In genomic region chr1:27614625-27615344, GRCh38 we compare ENCODE assay signal across 12 cellular contexts. TPM values are rescaled to one million over a fixed set of nuclear protein-coding genes. Genes with fewer than 3 reads are reported as not detected.
DNase-seq lines count a peak whose midpoint lies in the region; ATAC-seq and TF ChIP-seq lines count a peak whose summit lies in the region.
"Had no signal": no experiment of that assay in that cellular context is flagged by ENCODE, and none has a peak within 500 bp of the region (broad histone marks: within the 10 kb centered on the region; RNA-seq: fewer than 3 reads in every experiment).

No MANE protein-coding gene starts in this region.

- no peak for TF ChIP-seq POLR2A in gastroesophageal sphincter (IDR thresholded peaks at IDR 0.05)

- no peaks in the 10 kb centered on the region for H3K27me3 Mint-ChIP-seq in natural killer cell treated with Interleukin-12 subunit alpha and Interleukin-12 subunit beta and Interleukin-15 and Interleukin-18, amount 100 ng/mL, for 72 hours
- H3K27me3 Mint-ChIP-seq: activated B cell treated with CpG ODN at 0.5 μM for 24 hours had no signal

- DNase-seq in coronary artery (ENCODE audit: low spot score): no peak
- no peak for DNase-seq in natural killer cell treated with Interleukin-12 subunit alpha and Interleukin-12 subunit beta and Interleukin-15 and Interleukin-18, amount 100 ng/mL, for 72 hours (ENCODE audit: low spot score)
- DNase-seq in activated T-cell treated with anti-CD3 and anti-CD28 coated beads, Interleukin-2, amount 50 U/mL, for 1 hour: no peak
- DNase-seq: activated B cell treated with CpG ODN at 0.5 μM for 24 hours; activated T-cell treated with anti-CD3 and anti-CD28 coated beads, Interleukin-2, amount 50 U/mL, for 72 hours; body of pancreas had no signal

- H3K36me3 Mint-ChIP-seq in natural killer cell treated with Interleukin-12 subunit alpha and Interleukin-12 subunit beta and Interleukin-15 and Interleukin-18, amount 100 ng/mL, for 72 hours: peaks cover 5% of the 10 kb centered on the region

- peak overlapping the region; percentile 54; the same call in 1 of the 2 replicates for H3K9ac ChIP-seq in ES-I3 (ENCODE audit: low read depth, low read length)
- H3K9ac ChIP-seq: BLaER1 had no signal

- H3K4me1 ChIP-seq in ES-I3 (ENCODE audit: insufficient read depth, low read length): peaks cover 4% of the 10 kb centered on the region; the same call in 1 of the 2 replicates
- H3K4me1 ChIP-seq in gastroesophageal sphincter: peaks cover 0 to 7% (median 0%) of the 10 kb centered on the region in 3 donors
- H3K4me1 ChIP-seq: body of pancreas had no signal

- H3K9me3 Mint-ChIP-seq in natural killer cell treated with Interleukin-12 subunit alpha and Interleukin-12 subunit beta and Interleukin-15 and Interleukin-18, amount 100 ng/mL, for 72 hours: no peaks in the 10 kb centered on the region
- H3K9me3 Mint-ChIP-seq: activated B cell treated with CpG ODN at 0.5 μM for 24 hours; activated T-cell treated with anti-CD3 and anti-CD28 coated beads, Interleukin-2, amount 50 U/mL, for 72 hours had no signal

- H3K27ac ChIP-seq in coronary artery: no peak overlapping the region
- H3K27ac ChIP-seq in gastroesophageal sphincter: no peak overlapping the region
- H3K27ac ChIP-seq: BLaER1, body of pancreas, epithelial cell of prostate, HL-60 had no signal

- peak overlapping the region; percentile 5 for H3K4me3 ChIP-seq in coronary artery
- H3K4me3 ChIP-seq in gastroesophageal sphincter: no peak overlapping the region
- H3K4me3 ChIP-seq: BLaER1, body of pancreas had no signal

- 54% methylated on average over 7 of the region's 26 CpGs; no CpG with 5 or more reads in 1 of the 2 donors for WGBS in gastroesophageal sphincter (ENCODE audit: low coverage in 1 of 2), 2 donors

- no peak for TF ChIP-seq EP300 in gastroesophageal sphincter (IDR thresholded peaks at IDR 0.05)

- H3K27me3 ChIP-seq in gastroesophageal sphincter: peaks cover 16% of the 10 kb centered on the region
- H3K27me3 ChIP-seq: BLaER1, body of pancreas had no signal

- peak overlapping the region; percentile 83 to 84 for H3K27ac Mint-ChIP-seq in natural killer cell treated with Interleukin-12 subunit alpha and Interleukin-12 subunit beta and Interleukin-15 and Interleukin-18, amount 100 ng/mL, for 72 hours
- H3K27ac Mint-ChIP-seq: activated T-cell treated with anti-CD3 and anti-CD28 coated beads, Interleukin-2, amount 50 U/mL, for 72 hours had no signal

- H3K9me3 ChIP-seq in ES-I3 (ENCODE audit: control insufficient read depth, insufficient read depth, low read length): no peaks in the 10 kb centered on the region
- no peaks in the 10 kb centered on the region for H3K9me3 ChIP-seq in gastroesophageal sphincter
- H3K9me3 ChIP-seq: BLaER1, body of pancreas had no signal

- H3K4me1 Mint-ChIP-seq in natural killer cell treated with Interleukin-12 subunit alpha and Interleukin-12 subunit beta and Interleukin-15 and Interleukin-18, amount 100 ng/mL, for 72 hours (ENCODE audit: low read depth in 2 of 2): peaks cover 65 to 67% of the 10 kb centered on the region in 2 donors

- H3K4me3 Mint-ChIP-seq in natural killer cell treated with Interleukin-12 subunit alpha and Interleukin-12 subunit beta and Interleukin-15 and Interleukin-18, amount 100 ng/mL, for 72 hours: no peak overlapping the region
- H3K4me3 Mint-ChIP-seq: activated B cell treated with CpG ODN at 0.5 μM for 24 hours; activated T-cell treated with anti-CD3 and anti-CD28 coated beads, Interleukin-2, amount 50 U/mL, for 72 hours had no signal

- no peak for TF ChIP-seq CTCF in coronary artery (IDR thresholded peaks at IDR 0.05)
- TF ChIP-seq CTCF in gastroesophageal sphincter (IDR thresholded peaks at IDR 0.05): no peak

- ATAC-seq in natural killer cell treated with Interleukin-12 subunit alpha and Interleukin-12 subunit beta and Interleukin-15 and Interleukin-18, amount 100 ng/mL, for 72 hours: no peak
- ATAC-seq in GM21360 (IDR thresholded peaks at IDR 0.05; ENCODE audit: unreplicated experiment) (no peak), gastroesophageal sphincter (no peak)
- ATAC-seq: activated T-cell treated with anti-CD3 and anti-CD28 coated beads, Interleukin-2, amount 50 U/mL, for 72 hours; body of pancreas had no signal

- no peaks in the 10 kb centered on the region for H3K36me3 ChIP-seq in ES-I3 (ENCODE audit: insufficient read depth, low read length)
- H3K36me3 ChIP-seq in gastroesophageal sphincter: no peaks in the 10 kb centered on the region
- H3K36me3 ChIP-seq: BLaER1 had no signal

RNA-seq across cellular contexts. Expression of gene AHDC1, which starts 10.8 kb away (rescaled TPM):
- total RNA-seq in natural killer cell treated with Interleukin-12 subunit alpha and Interleukin-12 subunit beta and Interleukin-15 and Interleukin-18, amount 100 ng/mL, for 72 hours: 10 to 100 TPM; 38.8 to 42.9 TPM
- total RNA-seq in gastroesophageal sphincter: 10 to 100 TPM; 18.2 to 50.3 (median 27.7) TPM

RNA-seq across cellular contexts. Expression of gene FGR, which starts 20.2 kb away (rescaled TPM):
- 10 to 100 TPM; 14.2 to 60.0 TPM for total RNA-seq in natural killer cell treated with Interleukin-12 subunit alpha and Interleukin-12 subunit beta and Interleukin-15 and Interleukin-18, amount 100 ng/mL, for 72 hours
- total RNA-seq in gastroesophageal sphincter: 10 to 100 TPM in 3 of 4 donors, 1 to 10 TPM in 1; 9.2 to 17.8 (median 10.1) TPM

RNA-seq across cellular contexts. Expression of gene IFI6, which starts 57.2 kb away (rescaled TPM):
- total RNA-seq in natural killer cell treated with Interleukin-12 subunit alpha and Interleukin-12 subunit beta and Interleukin-15 and Interleukin-18, amount 100 ng/mL, for 72 hours: 10 to 100 TPM; 42.8 to 45.4 TPM
- 10 to 100 TPM; 28.5 to 98.5 (median 55.1) TPM for total RNA-seq in gastroesophageal sphincter
